Comparison of ENCODE assay signal across 8 cellular contexts in genomic region chr11:9461068-9461759, GRCh38. TPM values are rescaled to one million over a fixed set of nuclear protein-coding genes. Genes with fewer than 3 reads are reported as not detected.
A peak's percentile ranks its signal among the peaks of the same experiment; 100 is the strongest.
DNase-seq lines count a peak whose midpoint lies in the region; ATAC-seq and TF ChIP-seq lines count a peak whose summit lies in the region.

No MANE protein-coding gene starts in this region.

- ATAC-seq in activated naive CD4-positive, alpha-beta T cell treated with anti-CD3 and anti-CD28 coated beads, Interleukin-2, amount 50 U/mL, for 72 hours = peak; percentile 35 to 59
- ATAC-seq in omental fat pad (ENCODE audit: low FRiP score) = peak; percentile 68

- TF ChIP-seq CTCF in MM.1S (IDR thresholded peaks at IDR 0.05; ENCODE audit: low read length) = no peak
- no peak for TF ChIP-seq CTCF in omental fat pad (IDR thresholded peaks at IDR 0.05)
- TF ChIP-seq CTCF in testis (IDR thresholded peaks at IDR 0.05) = peak in 1 of 3 experiments; percentile 1

- H2AFZ ChIP-seq in MM.1S (ENCODE audit: low read length) = peak overlapping the region; percentile 73

- H3K4me3 ChIP-seq in HAP-1 (peak overlapping the region; percentile 61), MM.1S (ENCODE audit: low read length) (peak overlapping the region; percentile 79), testis (peak overlapping the region; percentile 87 to 94)

- no peak for TF ChIP-seq POLR2A in testis (IDR thresholded peaks at IDR 0.05)

- peak overlapping the region; percentile 70 for H3K4me2 ChIP-seq in MM.1S (ENCODE audit: low read depth, low read length)

- no peaks in the 10 kb centered on the region for H3K9me3 ChIP-seq in HAP-1
- H3K9me3 ChIP-seq in MM.1S (replicated peaks; ENCODE audit: insufficient read depth, low read length) = no peaks in the 10 kb centered on the region
- no peaks in the 10 kb centered on the region for H3K9me3 ChIP-seq in testis

- peaks cover 21% of the 10 kb centered on the region for H3F3A ChIP-seq in MM.1S (ENCODE audit: insufficient read depth, low read length)

- no peaks in the 10 kb centered on the region for H3K9me2 ChIP-seq in MM.1S (replicated peaks; ENCODE audit: insufficient read depth, low read length)

- peak overlapping the region; percentile 97 for H3K27ac ChIP-seq in MM.1S (ENCODE audit: low read length)
- H3K27ac ChIP-seq in testis = peak overlapping the region; percentile 90 to 100

- intact Hi-C loops in testis (cut with DNase I; ENCODE audit: low total_unique reads) = loop anchor here (2.0 kb wide), 1 partner anchor 146 kb away; the partner anchor contains the start of gene TMEM41B

- in situ Hi-C loops in HAP-1 (cut with MboI; ENCODE audit: low sequenced_read_pairs) (no loop called here), SK-MEL-5 (cut with HindIII; ENCODE audit: low pct_unique_long_range_greater_than_20kb, low sequenced_read_pairs) (no loop called here)

- peaks cover 13 to 15% of the 10 kb centered on the region in 2 donors for H3K36me3 Mint-ChIP-seq in activated naive CD4-positive, alpha-beta T cell treated with anti-CD3 and anti-CD28 coated beads, Interleukin-2, amount 50 U/mL, for 72 hours

- H3K27me3 ChIP-seq in HAP-1 (ENCODE audit: low read depth) (no peaks in the 10 kb centered on the region), MM.1S (replicated peaks; ENCODE audit: insufficient read depth, low read length) (no peaks in the 10 kb centered on the region), testis (no peaks in the 10 kb centered on the region)

- H3K36me3 ChIP-seq in HAP-1 (replicated peaks) (peaks cover 7% of the 10 kb centered on the region; the same call in 1 of the 2 replicates), MM.1S (replicated peaks; ENCODE audit: insufficient read depth, low read length) (0 out of 2 replicates have a peak, but pooled peaks cover 3% of the 10 kb centered on the region), testis (ENCODE audit: low read depth, missing control alignments) (no peaks in the 10 kb centered on the region)

- H3K4me1 ChIP-seq in HAP-1 (peaks cover 16% of the 10 kb centered on the region), MM.1S (ENCODE audit: low read length) (peaks cover 7% of the 10 kb centered on the region), testis (peaks cover 7% of the 10 kb centered on the region)

- H3K79me2 ChIP-seq in MM.1S (ENCODE audit: low read length) = peaks cover 56% of the 10 kb centered on the region

- H3K9ac ChIP-seq in MM.1S (ENCODE audit: low read length) = peak overlapping the region; percentile 93

- H4K20me1 ChIP-seq in MM.1S (ENCODE audit: insufficient read depth, low read length) = no peaks in the 10 kb centered on the region

- H3K9me3 Mint-ChIP-seq in activated naive CD4-positive, alpha-beta T cell treated with anti-CD3 and anti-CD28 coated beads, Interleukin-2, amount 50 U/mL, for 72 hours = no peaks in the 10 kb centered on the region

- H3K27ac Mint-ChIP-seq in activated naive CD4-positive, alpha-beta T cell treated with anti-CD3 and anti-CD28 coated beads, Interleukin-2, amount 50 U/mL, for 72 hours = peak overlapping the region; percentile 98 to 99

- 0% methylated on average over 5 to 45 of the region's 57 CpGs for WGBS in testis, 2 donors

- DNase-seq in GM04503 (ENCODE audit: low read depth) (peak; percentile 72), HAP-1 (ENCODE audit: low spot score in 2 of 2) (peak; percentile 87 to 92), MM.1S (peak; percentile 91), SK-MEL-5 (ENCODE audit: low read depth, low spot score) (peak; percentile 90), glomerular endothelial cell (ENCODE audit: extremely low read depth, low read depth, low spot score) (peak; percentile 27), omental fat pad (ENCODE audit: low spot score) (peak; percentile 36), testis (peak; percentile 83)
- peak in 1 of 2 donors; percentile 76 for DNase-seq in activated naive CD4-positive, alpha-beta T cell treated with anti-CD3 and anti-CD28 coated beads, Interleukin-2, amount 50 U/mL, for 72 hours (ENCODE audit: low spot score in 2 of 2)

RNA-seq across cellular contexts. Expression of gene ZNF143, which starts 0.4 kb away (rescaled TPM):
- 18.9 and 24.2 TPM in 2 replicates for total RNA-seq in SK-MEL-5 (2014; rRNA removed; shearing (Covaris generic))
- 11.0 and 15.2 TPM in 2 replicates for polyA plus RNA-seq in SK-MEL-5 (2015; cell fraction: cytosol; rRNA removed)
- 7.9 and 17.4 TPM in 2 replicates for polyA plus RNA-seq in SK-MEL-5 (2015; cell fraction: nucleus; rRNA removed)
- total RNA-seq in activated naive CD4-positive, alpha-beta T cell treated with anti-CD3 and anti-CD28 coated beads, Interleukin-2, amount 50 U/mL, for 72 hours = 10 to 100 TPM; 25.4 to 80.9 TPM
- total RNA-seq in glomerular endothelial cell (18.3 and 24.5 TPM in 2 replicates), omental fat pad (10 to 100 TPM; 20.7 to 45.6 (median 28.4) TPM), testis (10 to 100 TPM; 37.2 to 49.9 TPM)
- polyA plus RNA-seq in testis (ENCODE audit: insufficient read depth, low read depth, low replicate concordance) = 43.6 TPM
